ENCODE assay signal across 8 cellular contexts in the genomic region with DNA sequence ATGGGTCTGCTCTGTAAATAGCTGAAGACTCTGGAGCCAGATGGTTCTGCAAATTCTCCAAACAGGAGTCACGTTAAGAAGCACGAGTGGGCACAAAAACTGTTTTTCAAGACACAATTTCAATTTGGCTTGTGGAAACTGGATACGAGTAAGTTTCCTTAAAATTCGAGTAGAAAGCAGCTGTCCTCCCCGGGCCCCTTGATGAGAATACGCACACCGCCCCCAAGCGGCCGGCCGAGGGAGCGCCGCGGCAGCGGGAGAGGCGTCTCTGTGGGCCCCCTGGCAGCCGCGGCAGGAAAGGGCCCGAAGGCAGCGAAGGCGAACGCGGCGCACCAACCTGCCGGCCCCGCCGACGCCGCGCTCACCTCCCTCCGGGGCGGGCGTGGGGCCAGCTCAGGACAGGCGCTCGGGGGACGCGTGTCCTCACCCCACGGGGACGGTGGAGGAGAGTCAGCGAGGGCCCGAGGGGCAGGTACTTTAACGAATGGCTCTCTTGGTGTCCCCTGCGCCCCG. TPM values are rescaled to one million over a fixed set of nuclear protein-coding genes. Genes with fewer than 3 reads are reported as not detected.
A peak's percentile ranks its signal among the peaks of the same experiment; 100 is the strongest.
DNase-seq lines count a peak whose midpoint lies in the region; ATAC-seq and TF ChIP-seq lines count a peak whose summit lies in the region.

No MANE protein-coding gene starts in this region.

- H3K27me3 Mint-ChIP-seq in activated naive CD8-positive, alpha-beta T cell treated with anti-CD3 and anti-CD28 coated beads, Interleukin-2, amount 50 U/mL, for 24 hours, result peaks cover 60% of the 10 kb centered on the region

- H3K27ac ChIP-seq in tibial nerve, result peak overlapping the region; percentile 90 to 95 (median 91)

- H3K4me1 ChIP-seq in tibial nerve, result peaks cover 0 to 49% (median 15%) of the 10 kb centered on the region in 4 donors

- peaks cover 13% of the 10 kb centered on the region for H3K4me1 Mint-ChIP-seq in activated naive CD8-positive, alpha-beta T cell treated with anti-CD3 and anti-CD28 coated beads, Interleukin-2, amount 50 U/mL, for 24 hours

- 0 to 1% methylated on average over 21 to 39 of the region's 43 CpGs for WGBS in tibial nerve, 2 donors

- TF ChIP-seq POLR2A in tibial nerve (IDR thresholded peaks at IDR 0.05), result no peak

- DNase-seq in Daoy (ENCODE audit: low read depth) (peak; percentile 94), HCEC 1CT (peak; percentile 87), NAMALWA (ENCODE audit: low spot score) (peak; percentile 69), SW480 (ENCODE audit: low spot score) (peak; percentile 76), cardiac septum (ENCODE audit: low spot score) (peak; percentile 96), pons (ENCODE audit: low spot score) (peak; percentile 74), tibial nerve (ENCODE audit: low spot score in 2 of 2) (peak; percentile 98 to 99)
- DNase-seq in activated naive CD8-positive, alpha-beta T cell treated with anti-CD3 and anti-CD28 coated beads, Interleukin-2, amount 50 U/mL, for 24 hours, result peak; percentile 92

- H3K4me3 ChIP-seq in tibial nerve, result peak overlapping the region; percentile 61 to 78 (median 66)

- H3K27me3 ChIP-seq in tibial nerve, result no peaks in the 10 kb centered on the region

- TF ChIP-seq CTCF in tibial nerve (IDR thresholded peaks at IDR 0.05), result peak; percentile 95 to 99 (median 99)

- ATAC-seq in activated naive CD8-positive, alpha-beta T cell treated with anti-CD3 and anti-CD28 coated beads, Interleukin-2, amount 50 U/mL, for 24 hours, result peak; percentile 87

- no peaks in the 10 kb centered on the region for H3K9me3 Mint-ChIP-seq in activated naive CD8-positive, alpha-beta T cell treated with anti-CD3 and anti-CD28 coated beads, Interleukin-2, amount 50 U/mL, for 24 hours

- peaks cover 0 to 33% (median 0%) of the 10 kb centered on the region in 3 donors for H3K36me3 ChIP-seq in tibial nerve

- peak; percentile 8 to 60 for TF ChIP-seq EP300 in tibial nerve (IDR thresholded peaks at IDR 0.05)

- no peaks in the 10 kb centered on the region for H3K36me3 Mint-ChIP-seq in activated naive CD8-positive, alpha-beta T cell treated with anti-CD3 and anti-CD28 coated beads, Interleukin-2, amount 50 U/mL, for 24 hours (ENCODE audit: low read depth)

- peak overlapping the region; percentile 54 for H3K4me3 Mint-ChIP-seq in activated naive CD8-positive, alpha-beta T cell treated with anti-CD3 and anti-CD28 coated beads, Interleukin-2, amount 50 U/mL, for 24 hours

- H3K9me3 ChIP-seq in tibial nerve, result no peaks in the 10 kb centered on the region

- intact Hi-C loops in cardiac septum (cut with DNase I), result loop anchor here (1.0 to 10.0 kb wide), 9 partner anchors 88 to 1585 kb away; no protein-coding TSS in a partner anchor

- no peak overlapping the region for H3K27ac Mint-ChIP-seq in activated naive CD8-positive, alpha-beta T cell treated with anti-CD3 and anti-CD28 coated beads, Interleukin-2, amount 50 U/mL, for 24 hours

RNA-seq across cellular contexts. Expression of a gene that starts 0.7 kb away (rescaled TPM):
- 567 and 839 TPM in 2 replicates for total RNA-seq in Daoy (2014; rRNA removed; shearing (Covaris generic))
- total RNA-seq in cardiac septum (283 TPM), tibial nerve (1,000 to 10,000 TPM; 1,850 to 2,559 (median 1,931) TPM)

Comparison
In these comparisons a context has a peak if more than half of its experiments do, and no peak if none do; other contexts are left out.
1. Peak in every context shown above with its lines: DNase-seq, ATAC-seq, H3K4me3 ChIP-seq and H3K27ac ChIP-seq.